In genomic region chr2:237732790-237733349, GRCh38 we compare ENCODE assay signal across 9 cellular contexts.
A peak's percentile ranks its signal among the peaks of the same experiment; 100 is the strongest.
DNase-seq lines count a peak whose midpoint lies in the region; ATAC-seq and FAIRE-seq lines count a peak whose summit lies in the region.
"Had no signal": no experiment of that assay in that cellular context is flagged by ENCODE, and none has a peak within 500 bp of the region (broad histone marks: within the 10 kb centered on the region; RNA-seq: fewer than 3 reads in every experiment).

No MANE protein-coding gene starts in this region.

- H3K4me3 Mint-ChIP-seq in activated T-helper 1 cell treated with anti-CD3 and anti-CD28 coated beads, Interleukin-12 subunit alpha, Interleukin-12 subunit beta, Interleukin-2, Interleukin-4 antibody, amounts not matched to agents 30 ng/mL and 10 ng/mL and 1 ng/mL, durations not matched to agents 14 hours and 24 hours and 36 hours, result no peak overlapping the region

- H3K27ac Mint-ChIP-seq in activated T-helper 1 cell treated with anti-CD3 and anti-CD28 coated beads, Interleukin-12 subunit alpha, Interleukin-12 subunit beta, Interleukin-2, Interleukin-4 antibody, amounts not matched to agents 30 ng/mL and 10 ng/mL and 1 ng/mL, durations not matched to agents 14 hours and 24 hours and 36 hours, result peak overlapping the region; percentile 40

- peaks cover 3 to 11% (median 10%) of the 10 kb centered on the region in 3 donors for H3K36me3 ChIP-seq in skeletal muscle tissue (ENCODE audit: control insufficient read depth in 3 of 3, insufficient read depth in 3 of 3, low read length in 3 of 3)
- H3K36me3 ChIP-seq: ovary had no signal

- H3K27me3 Mint-ChIP-seq in activated T-helper 1 cell treated with anti-CD3 and anti-CD28 coated beads, Interleukin-12 subunit alpha, Interleukin-12 subunit beta, Interleukin-2, Interleukin-4 antibody, amounts not matched to agents 30 ng/mL and 10 ng/mL and 1 ng/mL, durations not matched to agents 14 hours and 24 hours and 36 hours (ENCODE audit: insufficient read depth), result no peaks in the 10 kb centered on the region

- H3K4me1 Mint-ChIP-seq in activated T-helper 1 cell treated with anti-CD3 and anti-CD28 coated beads, Interleukin-12 subunit alpha, Interleukin-12 subunit beta, Interleukin-2, Interleukin-4 antibody, amounts not matched to agents 30 ng/mL and 10 ng/mL and 1 ng/mL, durations not matched to agents 14 hours and 24 hours and 36 hours (ENCODE audit: low read depth), result peaks cover 43% of the 10 kb centered on the region

- peak overlapping the region; percentile 34 to 63 (median 63) for H3K9ac ChIP-seq in skeletal muscle tissue (ENCODE audit: low read depth in 1 of 3, low read length in 3 of 3)

- H3K36me3 Mint-ChIP-seq in activated T-helper 1 cell treated with anti-CD3 and anti-CD28 coated beads, Interleukin-12 subunit alpha, Interleukin-12 subunit beta, Interleukin-2, Interleukin-4 antibody, amounts not matched to agents 30 ng/mL and 10 ng/mL and 1 ng/mL, durations not matched to agents 14 hours and 24 hours and 36 hours (ENCODE audit: low read depth), result peaks cover 32% of the 10 kb centered on the region

- H3K27ac ChIP-seq in skeletal muscle tissue (ENCODE audit: low read depth, low read length), result peak overlapping the region; percentile 73

- peak overlapping the region; percentile 2 to 55 (median 31) for H3K4me3 ChIP-seq in skeletal muscle tissue (ENCODE audit: low read length in 3 of 3)
- H3K4me3 ChIP-seq: ovary had no signal

- H3K9me3 Mint-ChIP-seq in activated T-helper 1 cell treated with anti-CD3 and anti-CD28 coated beads, Interleukin-12 subunit alpha, Interleukin-12 subunit beta, Interleukin-2, Interleukin-4 antibody, amounts not matched to agents 30 ng/mL and 10 ng/mL and 1 ng/mL, durations not matched to agents 14 hours and 24 hours and 36 hours, result no peaks in the 10 kb centered on the region

- peaks cover 46 to 57% (median 52%) of the 10 kb centered on the region in 3 donors for H3K4me1 ChIP-seq in skeletal muscle tissue (ENCODE audit: control insufficient read depth in 3 of 3, insufficient read depth in 3 of 3, low read length in 3 of 3)

- DNase-seq in HTR-8/SVneo (ENCODE audit: insufficient read length, low spot score), result no peak
- no peak for DNase-seq in activated T-helper 1 cell treated with anti-CD3 and anti-CD28 coated beads, Interleukin-12 subunit alpha, Interleukin-12 subunit beta, Interleukin-2, Interleukin-4 antibody, amounts not matched to agents 30 ng/mL and 10 ng/mL and 1 ng/mL, durations not matched to agents 14 hours and 24 hours and 36 hours (ENCODE audit: low spot score)
- no peak for DNase-seq in left colon
- no peak for DNase-seq in NCI-H748 (lab: John Stamatoyannopoulos, UW; ENCODE audit: unreplicated experiment)
- DNase-seq in NCI-H1417 treated with DMSO at 0.1 percent for 48 hours (lab: John Stamatoyannopoulos, UW), result no peak
- no peak for DNase-seq in frontal cortex (ENCODE audit: low spot score in 2 of 2)

- FAIRE-seq in HTR-8/SVneo (lab: Jason Lieb, UNC) (peak; percentile 40), frontal cortex (lab: Jason Lieb, UNC) (no peak)

- H3K27me3 ChIP-seq in skeletal muscle tissue (ENCODE audit: control insufficient read depth in 3 of 3, insufficient read depth in 3 of 3, low read length in 3 of 3), result no peaks in the 10 kb centered on the region
- H3K27me3 ChIP-seq: ovary had no signal

- ATAC-seq in left colon (peak; percentile 42), HG02981 (IDR thresholded peaks at IDR 0.05; ENCODE audit: unreplicated experiment) (no peak)

- no peaks in the 10 kb centered on the region for H3K9me3 ChIP-seq in skeletal muscle tissue (ENCODE audit: control insufficient read depth in 3 of 3, low read length in 3 of 3)
- H3K9me3 ChIP-seq: ovary had no signal

- intact Hi-C loops in activated T-helper 1 cell treated with anti-CD3 and anti-CD28 coated beads, Interleukin-12 subunit alpha, Interleukin-12 subunit beta, Interleukin-2, Interleukin-4 antibody, amounts not matched to agents 30 ng/mL and 10 ng/mL and 1 ng/mL, durations not matched to agents 14 hours and 24 hours and 36 hours (cut with micrococcal nuclease), result no loop called here
- intact Hi-C loops in left colon (cut with DNase I, micrococcal nuclease), result no loop called here
